Comparison of ENCODE assay signal across 21 cellular contexts in genomic region chr18:63868546-63868945, GRCh38. TPM values are rescaled to one million over a fixed set of nuclear protein-coding genes. Genes with fewer than 3 reads are reported as not detected.
A peak's percentile ranks its signal among the peaks of the same experiment; 100 is the strongest.
DNase-seq lines count a peak whose midpoint lies in the region; ATAC-seq and TF ChIP-seq lines count a peak whose summit lies in the region.
"Had no signal": no experiment of that assay in that cellular context is flagged by ENCODE, and none has a peak within 500 bp of the region (broad histone marks: within the 10 kb centered on the region; RNA-seq: fewer than 3 reads in every experiment).

No MANE protein-coding gene starts in this region.

- TF ChIP-seq CTCF in HFFc6 (IDR thresholded peaks at IDR 0.05) (no peak), esophagus squamous epithelium (IDR thresholded peaks at IDR 0.05) (no peak)

- ATAC-seq in HG02759 (IDR thresholded peaks at IDR 0.05; ENCODE audit: unreplicated experiment), result no peak
- ATAC-seq in HG02870 (IDR thresholded peaks at IDR 0.05; ENCODE audit: unreplicated experiment), result no peak
- ATAC-seq: GM23338 had no signal

- H3K36me3 ChIP-seq in esophagus squamous epithelium, result no peaks in the 10 kb centered on the region
- H3K36me3 ChIP-seq: HAP-1, SJCRH30 had no signal

- no peak for DNase-seq in HFFc6
- DNase-seq in RPMI8226, result peak; percentile 36
- no peak for DNase-seq in esophagus squamous epithelium (lab: John Stamatoyannopoulos, UW)
- no peak for DNase-seq in DMS53 treated with DMSO at 0.1 percent for 48 hours (lab: John Stamatoyannopoulos, UW; ENCODE audit: unreplicated experiment)
- DNase-seq in KG1 (lab: John Stamatoyannopoulos, UW), result no peak
- DNase-seq: ACHN, DMS79, MM.1S, NCI-H1092, NCI-H1436, NCI-H1930, NCI-H2227 treated with DMSO at 0.1 percent for 48 hours, NCI-H510A, SJCRH30 had no signal

- H3K4me3 ChIP-seq in esophagus squamous epithelium, result no peak overlapping the region
- H3K4me3 ChIP-seq: GM23338, HAP-1, SJCRH30 had no signal

- H3K9me3 Mint-ChIP-seq in HFFc6, result no peaks in the 10 kb centered on the region
- H3K9me3 Mint-ChIP-seq: GM23338 had no signal

- peak overlapping the region; percentile 97 for H3K27ac Mint-ChIP-seq in HFFc6

- peaks cover 0 to 23% (median 5%) of the 10 kb centered on the region in 3 donors for H3K4me1 ChIP-seq in esophagus squamous epithelium
- H3K4me1 ChIP-seq: HAP-1, SJCRH30 had no signal

- intact Hi-C loops in esophagus squamous epithelium (cut with DNase I), result no loop called here

- peaks cover 58% of the 10 kb centered on the region for H3K4me1 Mint-ChIP-seq in HFFc6 (ENCODE audit: low read depth)
- H3K4me1 Mint-ChIP-seq: GM23338 had no signal

- TF ChIP-seq POLR2A in esophagus squamous epithelium (IDR thresholded peaks at IDR 0.05), result no peak

- H3K36me3 Mint-ChIP-seq in HFFc6 (ENCODE audit: low read depth), result peaks cover 15% of the 10 kb centered on the region

- H3K4me3 Mint-ChIP-seq in HFFc6, result peak overlapping the region; percentile 52
- H3K4me3 Mint-ChIP-seq: GM23338 had no signal

- WGBS in esophagus squamous epithelium, 2 donors, result 72 to 76% methylated on average over 9 of the region's 9 CpGs

- no peaks in the 10 kb centered on the region; the same call in 1 of the 2 replicates for H3K27me3 Mint-ChIP-seq in HFFc6 (ENCODE audit: insufficient read depth)

- H3K27me3 ChIP-seq in esophagus squamous epithelium, result no peaks in the 10 kb centered on the region
- H3K27me3 ChIP-seq: SJCRH30 had no signal

- peak overlapping the region in 3 of 4 donors; percentile 77 to 82 (median 79) for H3K27ac ChIP-seq in esophagus squamous epithelium
- H3K27ac ChIP-seq: C4-2B, SJCRH30 had no signal

- no peaks in the 10 kb centered on the region for H3K9me3 ChIP-seq in esophagus squamous epithelium
- H3K9me3 ChIP-seq: HAP-1, SJCRH30 had no signal

RNA-seq across cellular contexts. Expression of gene SERPINB2, which starts 19.0 kb away (rescaled TPM):
- total RNA-seq in HFFc6 (2021; fragmentation: NEBNext Ultra II Directional; extraction: Animal tissue kit (Norgen Biotek cat#: 25700)), result 10 to 100 TPM; 30.9 to 91.5 (median 36.1) TPM
- total RNA-seq in esophagus squamous epithelium, result 100 to 1,000 TPM; 138 to 309 (median 189) TPM
- total RNA-seq: GM23338; SJCRH30; T-helper 1 cell treated with Interleukin-12 subunit alpha and Interleukin-12 subunit beta and Interleukin-4 antibody, amounts not matched to agents 30 ng/mL and 1 ng/mL, for 36 hours had no signal

RNA-seq across cellular contexts. Expression of gene SERPINB10, which starts 39.2 kb away (rescaled TPM):
- total RNA-seq in HFFc6 (2021; fragmentation: NEBNext Ultra II Directional; extraction: Animal tissue kit (Norgen Biotek cat#: 25700)), result 1 to 10 TPM; 1.3 to 5.0 (median 1.8) TPM
- total RNA-seq in esophagus squamous epithelium, result 1 to 10 TPM in 2 of 4 donors, under 1 TPM in 1, not detected in 1; 0.26 to 8.4 (median 1.4) TPM
- total RNA-seq: GM23338; LHCN-M2; SJCRH30; T-helper 1 cell treated with Interleukin-12 subunit alpha and Interleukin-12 subunit beta and Interleukin-4 antibody, amounts not matched to agents 30 ng/mL and 1 ng/mL, for 36 hours had no signal
